Comparison of ENCODE assay signal across 22 cellular contexts in the genomic region with DNA sequence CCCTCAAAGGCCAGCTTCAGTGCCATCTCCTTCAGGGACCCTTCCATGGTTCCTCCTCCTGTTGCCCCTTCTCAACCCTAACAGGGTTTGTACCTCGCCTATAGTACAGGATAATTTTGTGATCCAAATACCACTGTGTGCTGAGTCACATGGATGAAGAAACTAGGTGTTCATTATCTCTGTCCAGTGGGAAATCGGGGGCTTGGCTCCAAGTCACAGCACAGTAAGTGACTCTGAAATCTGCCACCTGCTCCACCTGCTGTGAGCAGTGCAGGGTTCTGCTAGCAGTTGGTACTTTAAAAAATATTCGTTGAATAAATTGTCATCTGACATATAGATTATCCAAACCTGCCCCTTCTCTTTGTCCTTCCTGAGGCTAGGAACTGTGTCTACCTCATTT.
A peak's percentile ranks its signal among the peaks of the same experiment; 100 is the strongest.
DNase-seq lines count a peak whose midpoint lies in the region; ATAC-seq and TF ChIP-seq lines count a peak whose summit lies in the region.
"Had no signal": no experiment of that assay in that cellular context is flagged by ENCODE, and none has a peak within 500 bp of the region (broad histone marks: within the 10 kb centered on the region; RNA-seq: fewer than 3 reads in every experiment).

No MANE protein-coding gene starts in this region.

- H2AK5ac ChIP-seq in mesenchymal stem cell (ENCODE audit: low read length, severe bottlenecking), result no peak overlapping the region

- H3K4me3 Mint-ChIP-seq in stimulated activated naive B cell treated with anti-CD40 and anti-IgM and Interleukin-4, amounts not matched to agents 10 μg/mL and 1 μg/mL and 100 μg/mL, for 72 hours, result no peak overlapping the region
- H3K4me3 Mint-ChIP-seq in activated CD8-positive, alpha-beta T cell treated with anti-CD3 and anti-CD28 coated beads for 36 hours, result no peak overlapping the region
- H3K4me3 Mint-ChIP-seq: CD8-positive, alpha-beta memory T cell; endodermal cell had no signal

- H2BK5ac ChIP-seq in mesenchymal stem cell (ENCODE audit: low read depth, low read length, poor library complexity, severe bottlenecking), result no peak overlapping the region

- no peaks in the 10 kb centered on the region for H3K27me3 Mint-ChIP-seq in stimulated activated naive B cell treated with anti-CD40 and anti-IgM and Interleukin-4, amounts not matched to agents 10 μg/mL and 1 μg/mL and 100 μg/mL, for 72 hours
- no peaks in the 10 kb centered on the region for H3K27me3 Mint-ChIP-seq in activated CD8-positive, alpha-beta T cell treated with anti-CD3 and anti-CD28 coated beads for 36 hours

- H3K23ac ChIP-seq in mesenchymal stem cell (ENCODE audit: low read length in 2 of 2), result no peak overlapping the region

- H2AFZ ChIP-seq in mesenchymal stem cell (ENCODE audit: low read depth, low read length), result no peak overlapping the region

- no peak overlapping the region for H3K4me3 ChIP-seq in mesenchymal stem cell (ENCODE audit: insufficient read depth in 1 of 2, low read depth in 1 of 2, low read length in 2 of 2)
- H3K4me3 ChIP-seq: transverse colon had no signal

- TF ChIP-seq CTCF in activated CD8-positive, alpha-beta T cell treated with anti-CD3 and anti-CD28 coated beads for 36 hours (IDR thresholded peaks at IDR 0.05), result no peak

- ATAC-seq in Right ventricle myocardium superior (ENCODE audit: poor library complexity) (peak; percentile 47), HG02678 (IDR thresholded peaks at IDR 0.05; ENCODE audit: unreplicated experiment) (no peak)
- ATAC-seq in stimulated activated naive B cell treated with anti-CD40 and anti-IgM and Interleukin-4, amounts not matched to agents 10 μg/mL and 1 μg/mL and 100 μg/mL, for 72 hours (replicated peaks), result no peak
- no peak for ATAC-seq in activated CD8-positive, alpha-beta T cell treated with anti-CD3 and anti-CD28 coated beads for 36 hours
- ATAC-seq: stimulated activated naive CD8-positive, alpha-beta T cell treated with anti-CD3 and anti-CD28 coated beads, Interleukin-15, Interleukin-2, amounts not matched to agents 100 U/mL and 50 U/mL, for 24 hours had no signal

- no peaks in the 10 kb centered on the region for H3K27me3 ChIP-seq in mesenchymal stem cell (ENCODE audit: control insufficient read depth in 1 of 2, insufficient read depth in 1 of 2, low read length in 2 of 2)
- H3K27me3 ChIP-seq: neutrophil, transverse colon had no signal

- H2BK15ac ChIP-seq in mesenchymal stem cell (ENCODE audit: low read depth, poor library complexity, severe bottlenecking), result no peak overlapping the region

- peaks cover 36 to 55% of the 10 kb centered on the region in 2 donors for H3K36me3 Mint-ChIP-seq in stimulated activated naive B cell treated with anti-CD40 and anti-IgM and Interleukin-4, amounts not matched to agents 10 μg/mL and 1 μg/mL and 100 μg/mL, for 72 hours
- no peaks in the 10 kb centered on the region for H3K36me3 Mint-ChIP-seq in activated CD8-positive, alpha-beta T cell treated with anti-CD3 and anti-CD28 coated beads for 36 hours (ENCODE audit: low read depth)
- H3K36me3 Mint-ChIP-seq: CD8-positive, alpha-beta memory T cell had no signal

- H2BK12ac ChIP-seq in mesenchymal stem cell (ENCODE audit: low read length in 2 of 2), result no peak overlapping the region

- H3K14ac ChIP-seq in mesenchymal stem cell (ENCODE audit: low read length in 2 of 2), result no peak overlapping the region

- 98% methylated on average over 3 of the region's 3 CpGs for WGBS in mesenchymal stem cell

- no peak overlapping the region for H4K91ac ChIP-seq in mesenchymal stem cell (ENCODE audit: low read length)

- H4K8ac ChIP-seq in mesenchymal stem cell (ENCODE audit: low read length), result peak overlapping the region; percentile 4

- H3K9me3 ChIP-seq in mesenchymal stem cell (ENCODE audit: control insufficient read depth, low read length), result no peaks in the 10 kb centered on the region
- H3K9me3 ChIP-seq: neutrophil, transverse colon had no signal

- peaks cover 12% of the 10 kb centered on the region for H3K4me1 ChIP-seq in mesenchymal stem cell (ENCODE audit: control insufficient read depth, insufficient read depth, low read depth, low read length)

- H3K27ac Mint-ChIP-seq in stimulated activated naive B cell treated with anti-CD40 and anti-IgM and Interleukin-4, amounts not matched to agents 10 μg/mL and 1 μg/mL and 100 μg/mL, for 72 hours, result peak overlapping the region; percentile 47
- H3K27ac Mint-ChIP-seq in activated CD8-positive, alpha-beta T cell treated with anti-CD3 and anti-CD28 coated beads for 36 hours, result no peak overlapping the region
- H3K27ac Mint-ChIP-seq: CD8-positive, alpha-beta memory T cell; endodermal cell had no signal

- no peak for DNase-seq in Right ventricle myocardium superior
- DNase-seq in cardiac septum (ENCODE audit: low spot score), result no peak
- peak; percentile 53 for DNase-seq in NCI-H526 treated with DMSO at 0.1 percent for 48 hours (lab: John Stamatoyannopoulos, UW)
- no peak for DNase-seq in mesenchymal stem cell
- DNase-seq in stimulated activated naive B cell treated with anti-CD40 and anti-IgM and Interleukin-4, amounts not matched to agents 10 μg/mL and 1 μg/mL and 100 μg/mL, for 72 hours, result no peak
- no peak for DNase-seq in A172 (ENCODE audit: low spot score)
- DNase-seq in activated CD8-positive, alpha-beta T cell treated with anti-CD3 and anti-CD28 coated beads for 36 hours, result no peak
- DNase-seq: activated CD4-positive, alpha-beta T cell treated with anti-CD3 and anti-CD28 coated beads for 4 hours; activated CD8-positive, alpha-beta memory T cell treated with anti-CD3 and anti-CD28 coated beads, Interleukin-2, amount 50 U/mL, for 4 hours; activated effector memory CD4-positive, alpha-beta T cell treated with Interleukin-2 at 50 U/mL for 16 hours; amygdala; CD8-positive, alpha-beta memory T cell; endodermal cell; GOT3; midbrain; NCI-H1694 treated with DMSO at 0.1 percent for 48 hours; NCI-H82; right cardiac atrium; stimulated activated naive CD8-positive, alpha-beta T cell treated with anti-CD3 and anti-CD28 coated beads, Interleukin-15, Interleukin-2, amounts not matched to agents 100 U/mL and 50 U/mL, for 24 hours; transverse colon had no signal

- H3K9ac ChIP-seq in mesenchymal stem cell (ENCODE audit: low read length), result peak overlapping the region; percentile 68

- no peak overlapping the region for H3K4me2 ChIP-seq in mesenchymal stem cell (ENCODE audit: low read length, poor library complexity, severe bottlenecking)

- H3K18ac ChIP-seq in mesenchymal stem cell (ENCODE audit: low read depth in 1 of 2, low read length in 2 of 2), result no peak overlapping the region

- H3K79me1 ChIP-seq in mesenchymal stem cell (replicated peaks; ENCODE audit: low read length, poor library complexity, severe bottlenecking), result peaks cover 22% of the 10 kb centered on the region

- H3K36me3 ChIP-seq in mesenchymal stem cell (ENCODE audit: control insufficient read depth in 1 of 2, insufficient read depth in 2 of 2, low read depth in 1 of 2, low read length in 2 of 2), result peaks cover 56 to 90% of the 10 kb centered on the region in 2 experiments
- H3K36me3 ChIP-seq: neutrophil had no signal

- CTCF ChIA-PET in activated CD8-positive, alpha-beta T cell treated with anti-CD3 and anti-CD28 coated beads for 36 hours (lab: Charles Lee), result interaction anchor here (1.9 kb wide), 1 partner anchor 59 kb away, joined by 6 read pairs; no protein-coding TSS in a partner anchor

- H3K27ac ChIP-seq in mesenchymal stem cell (ENCODE audit: low read length, poor library complexity, severe bottlenecking), result peak overlapping the region; percentile 4
- H3K27ac ChIP-seq: neutrophil, transverse colon had no signal

- no peaks in the 10 kb centered on the region for H3K4me1 Mint-ChIP-seq in stimulated activated naive B cell treated with anti-CD40 and anti-IgM and Interleukin-4, amounts not matched to agents 10 μg/mL and 1 μg/mL and 100 μg/mL, for 72 hours
- no peaks in the 10 kb centered on the region for H3K4me1 Mint-ChIP-seq in activated CD8-positive, alpha-beta T cell treated with anti-CD3 and anti-CD28 coated beads for 36 hours (ENCODE audit: low read depth)
- H3K4me1 Mint-ChIP-seq: CD8-positive, alpha-beta memory T cell had no signal

- intact Hi-C loops in Right ventricle myocardium superior (cut with DNase I), result no loop called here
- intact Hi-C loops in cardiac septum (cut with DNase I), result no loop called here
- intact Hi-C loops in activated CD8-positive, alpha-beta T cell treated with anti-CD3 and anti-CD28 coated beads for 36 hours (cut with micrococcal nuclease), result no loop called here

- POLR2A ChIA-PET in activated CD8-positive, alpha-beta T cell treated with anti-CD3 and anti-CD28 coated beads for 36 hours (lab: Charles Lee), result no interaction called here

- no peak overlapping the region for H3K4ac ChIP-seq in mesenchymal stem cell (ENCODE audit: low read depth in 1 of 2, low read length in 2 of 2)

- H3K9me3 Mint-ChIP-seq in stimulated activated naive B cell treated with anti-CD40 and anti-IgM and Interleukin-4, amounts not matched to agents 10 μg/mL and 1 μg/mL and 100 μg/mL, for 72 hours, result no peaks in the 10 kb centered on the region
- peaks cover 3% of the 10 kb centered on the region for H3K9me3 Mint-ChIP-seq in activated CD8-positive, alpha-beta T cell treated with anti-CD3 and anti-CD28 coated beads for 36 hours

- no peak overlapping the region for H2BK120ac ChIP-seq in mesenchymal stem cell (ENCODE audit: low read depth, low read length)
